Comparison of ENCODE assay signal across 1 cellular context in genomic region chr9:92669890-92670708, GRCh38.
A peak's percentile ranks its signal among the peaks of the same experiment; 100 is the strongest.
TF ChIP-seq lines count a peak whose summit lies in the region.

A gene with protein sequence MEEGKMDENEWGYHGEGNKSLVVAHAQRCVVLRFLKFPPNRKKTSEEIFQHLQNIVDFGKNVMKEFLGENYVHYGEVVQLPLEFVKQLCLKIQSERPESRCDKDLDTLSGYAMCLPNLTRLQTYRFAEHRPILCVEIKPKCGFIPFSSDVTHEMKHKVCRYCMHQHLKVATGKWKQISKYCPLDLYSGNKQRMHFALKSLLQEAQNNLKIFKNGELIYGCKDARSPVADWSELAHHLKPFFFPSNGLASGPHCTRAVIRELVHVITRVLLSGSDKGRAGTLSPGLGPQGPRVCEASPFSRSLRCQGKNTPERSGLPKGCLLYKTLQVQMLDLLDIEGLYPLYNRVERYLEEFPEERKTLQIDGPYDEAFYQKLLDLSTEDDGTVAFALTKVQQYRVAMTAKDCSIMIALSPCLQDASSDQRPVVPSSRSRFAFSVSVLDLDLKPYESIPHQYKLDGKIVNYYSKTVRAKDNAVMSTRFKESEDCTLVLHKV (minus strand): TSS chr9:92670131. CDS start chr9:92669988, 143 bp downstream.

TF ChIP-seq in HepG2, 621 proteins besides CTCF, POLR2A, EP300 and RAD21 (continued from another document and continues in another):
- TF ChIP-seq, protein P1, sequence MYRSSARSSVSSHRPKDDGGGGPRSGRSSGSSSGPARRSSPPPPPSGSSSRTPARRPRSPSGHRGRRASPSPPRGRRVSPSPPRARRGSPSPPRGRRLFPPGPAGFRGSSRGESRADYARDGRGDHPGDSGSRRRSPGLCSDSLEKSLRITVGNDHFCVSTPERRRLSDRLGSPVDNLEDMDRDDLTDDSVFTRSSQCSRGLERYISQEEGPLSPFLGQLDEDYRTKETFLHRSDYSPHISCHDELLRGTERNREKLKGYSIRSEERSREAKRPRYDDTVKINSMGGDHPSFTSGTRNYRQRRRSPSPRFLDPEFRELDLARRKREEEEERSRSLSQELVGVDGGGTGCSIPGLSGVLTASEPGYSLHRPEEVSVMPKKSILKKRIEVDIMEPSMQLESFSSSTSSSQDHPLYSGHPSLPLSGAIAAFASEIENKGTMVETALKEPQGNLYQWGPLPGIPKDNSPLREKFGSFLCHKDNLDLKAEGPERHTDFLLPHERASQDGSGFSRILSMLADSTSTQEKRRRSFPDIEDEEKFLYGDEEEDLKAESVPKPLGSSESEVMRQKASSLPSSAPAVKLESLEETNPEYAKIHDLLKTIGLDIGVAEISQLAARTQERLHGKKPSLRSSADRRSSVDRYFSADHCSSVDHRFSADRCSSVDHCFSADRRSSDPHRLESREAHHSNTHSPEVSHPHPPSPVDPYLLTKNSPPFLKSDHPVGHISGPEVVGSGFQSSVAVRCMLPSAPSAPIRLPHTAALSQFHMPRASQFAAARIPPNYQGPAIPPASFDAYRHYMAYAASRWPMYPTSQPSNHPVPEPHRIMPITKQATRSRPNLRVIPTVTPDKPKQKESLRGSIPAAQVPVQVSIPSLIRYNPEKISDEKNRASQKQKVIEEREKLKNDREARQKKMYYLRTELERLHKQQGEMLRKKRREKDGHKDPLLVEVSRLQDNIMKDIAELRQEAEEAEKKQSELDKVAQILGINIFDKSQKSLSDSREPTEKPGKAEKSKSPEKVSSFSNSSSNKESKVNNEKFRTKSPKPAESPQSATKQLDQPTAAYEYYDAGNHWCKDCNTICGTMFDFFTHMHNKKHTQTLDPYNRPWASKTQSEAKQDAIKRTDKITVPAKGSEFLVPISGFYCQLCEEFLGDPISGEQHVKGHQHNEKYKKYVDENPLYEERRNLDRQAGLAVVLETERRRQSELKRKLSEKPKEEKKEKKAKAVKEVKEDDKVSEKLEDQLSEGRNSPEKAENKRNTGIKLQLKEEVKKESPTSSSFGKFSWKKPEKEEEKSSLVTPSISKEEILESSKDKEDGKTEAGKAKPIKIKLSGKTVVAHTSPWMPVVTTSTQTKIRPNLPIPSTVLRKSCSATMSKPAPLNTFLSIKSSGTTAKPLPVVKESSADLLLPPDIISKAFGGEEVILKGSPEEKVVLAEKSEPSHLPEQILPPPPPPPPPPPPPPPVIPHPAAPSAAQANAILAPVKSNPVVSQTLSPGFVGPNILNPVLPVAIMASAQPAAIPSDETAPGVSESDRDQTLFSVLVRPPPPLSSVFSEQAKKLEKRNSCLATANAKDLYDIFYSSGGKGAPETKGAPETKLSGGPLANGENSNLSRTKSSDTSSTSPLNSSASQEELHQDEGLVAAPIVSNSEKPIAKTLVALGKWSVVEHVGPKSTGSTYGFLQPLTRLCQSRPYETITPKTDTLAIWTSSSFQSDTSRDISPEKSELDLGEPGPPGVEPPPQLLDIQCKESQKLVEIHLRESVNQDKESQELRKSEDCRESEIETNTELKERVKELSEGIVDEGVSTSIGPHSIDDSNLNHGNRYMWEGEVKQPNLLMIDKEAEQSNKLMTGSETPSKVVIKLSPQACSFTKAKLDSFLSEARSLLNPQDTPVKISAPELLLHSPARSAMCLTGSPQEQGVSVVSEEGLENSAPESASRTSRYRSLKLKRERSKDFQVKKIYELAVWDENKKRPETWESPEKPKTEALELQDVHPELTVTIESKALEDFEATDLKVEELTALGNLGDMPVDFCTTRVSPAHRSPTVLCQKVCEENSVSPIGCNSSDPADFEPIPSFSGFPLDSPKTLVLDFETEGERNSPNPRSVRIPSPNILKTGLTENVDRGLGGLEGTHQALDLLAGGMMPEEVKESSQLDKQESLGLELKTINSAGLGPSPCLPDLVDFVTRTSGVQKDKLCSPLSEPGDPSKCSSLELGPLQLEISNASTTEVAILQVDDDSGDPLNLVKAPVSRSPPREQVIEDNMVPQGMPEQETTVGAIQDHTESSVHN (CRISPR knock-in tag; IDR thresholded peaks at IDR 0.05): no peak
- TF ChIP-seq STAT6 (CRISPR knock-in tag; IDR thresholded peaks at IDR 0.05; ENCODE audit: borderline replicate concordance): no peak
- TF ChIP-seq GATAD2A (CRISPR knock-in tag; IDR thresholded peaks at IDR 0.05): peak; percentile 46
- TF ChIP-seq, protein P2, sequence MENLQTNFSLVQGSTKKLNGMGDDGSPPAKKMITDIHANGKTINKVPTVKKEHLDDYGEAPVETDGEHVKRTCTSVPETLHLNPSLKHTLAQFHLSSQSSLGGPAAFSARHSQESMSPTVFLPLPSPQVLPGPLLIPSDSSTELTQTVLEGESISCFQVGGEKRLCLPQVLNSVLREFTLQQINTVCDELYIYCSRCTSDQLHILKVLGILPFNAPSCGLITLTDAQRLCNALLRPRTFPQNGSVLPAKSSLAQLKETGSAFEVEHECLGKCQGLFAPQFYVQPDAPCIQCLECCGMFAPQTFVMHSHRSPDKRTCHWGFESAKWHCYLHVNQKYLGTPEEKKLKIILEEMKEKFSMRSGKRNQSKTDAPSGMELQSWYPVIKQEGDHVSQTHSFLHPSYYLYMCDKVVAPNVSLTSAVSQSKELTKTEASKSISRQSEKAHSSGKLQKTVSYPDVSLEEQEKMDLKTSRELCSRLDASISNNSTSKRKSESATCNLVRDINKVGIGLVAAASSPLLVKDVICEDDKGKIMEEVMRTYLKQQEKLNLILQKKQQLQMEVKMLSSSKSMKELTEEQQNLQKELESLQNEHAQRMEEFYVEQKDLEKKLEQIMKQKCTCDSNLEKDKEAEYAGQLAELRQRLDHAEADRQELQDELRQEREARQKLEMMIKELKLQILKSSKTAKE (CRISPR knock-in tag; IDR thresholded peaks at IDR 0.05; ENCODE audit: borderline replicate concordance): peak; percentile 37; the same call in 1 of the 2 replicates
- no peak for TF ChIP-seq ZNF3 (CRISPR knock-in tag; IDR thresholded peaks at IDR 0.05)
- peak; percentile 14; the same call in 1 of the 2 replicates for TF ChIP-seq HOMEZ (CRISPR knock-in tag; IDR thresholded peaks at IDR 0.05; ENCODE audit: low read depth)
- TF ChIP-seq ZNF20 (CRISPR knock-in tag; IDR thresholded peaks at IDR 0.05): no peak
- TF ChIP-seq, protein P3, sequence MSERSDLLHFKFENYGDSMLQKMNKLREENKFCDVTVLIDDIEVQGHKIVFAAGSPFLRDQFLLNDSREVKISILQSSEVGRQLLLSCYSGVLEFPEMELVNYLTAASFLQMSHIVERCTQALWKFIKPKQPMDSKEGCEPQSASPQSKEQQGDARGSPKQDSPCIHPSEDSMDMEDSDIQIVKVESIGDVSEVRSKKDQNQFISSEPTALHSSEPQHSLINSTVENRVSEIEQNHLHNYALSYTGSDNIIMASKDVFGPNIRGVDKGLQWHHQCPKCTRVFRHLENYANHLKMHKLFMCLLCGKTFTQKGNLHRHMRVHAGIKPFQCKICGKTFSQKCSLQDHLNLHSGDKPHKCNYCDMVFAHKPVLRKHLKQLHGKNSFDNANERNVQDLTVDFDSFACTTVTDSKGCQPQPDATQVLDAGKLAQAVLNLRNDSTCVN (CRISPR knock-in tag; IDR thresholded peaks at IDR 0.05; ENCODE audit: borderline replicate concordance): no peak; the same call in 1 of the 2 replicates
- no peak for TF ChIP-seq GTF2F1 (IDR thresholded peaks at IDR 0.05; ENCODE audit: low read length)
- TF ChIP-seq ZNF597 (CRISPR knock-in tag; IDR thresholded peaks at IDR 0.05): no peak
- TF ChIP-seq TRIM24 (CRISPR knock-in tag; IDR thresholded peaks at IDR 0.05): no peak
- no peak for TF ChIP-seq CENPX (CRISPR knock-in tag; IDR thresholded peaks at IDR 0.05)
- TF ChIP-seq, protein P4, sequence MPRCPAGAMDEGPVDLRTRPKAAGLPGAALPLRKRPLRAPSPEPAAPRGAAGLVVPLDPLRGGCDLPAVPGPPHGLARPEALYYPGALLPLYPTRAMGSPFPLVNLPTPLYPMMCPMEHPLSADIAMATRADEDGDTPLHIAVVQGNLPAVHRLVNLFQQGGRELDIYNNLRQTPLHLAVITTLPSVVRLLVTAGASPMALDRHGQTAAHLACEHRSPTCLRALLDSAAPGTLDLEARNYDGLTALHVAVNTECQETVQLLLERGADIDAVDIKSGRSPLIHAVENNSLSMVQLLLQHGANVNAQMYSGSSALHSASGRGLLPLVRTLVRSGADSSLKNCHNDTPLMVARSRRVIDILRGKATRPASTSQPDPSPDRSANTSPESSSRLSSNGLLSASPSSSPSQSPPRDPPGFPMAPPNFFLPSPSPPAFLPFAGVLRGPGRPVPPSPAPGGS (CRISPR knock-in tag; IDR thresholded peaks at IDR 0.05): peak; percentile 74; the same call in 1 of the 2 replicates
- TF ChIP-seq, protein P5, sequence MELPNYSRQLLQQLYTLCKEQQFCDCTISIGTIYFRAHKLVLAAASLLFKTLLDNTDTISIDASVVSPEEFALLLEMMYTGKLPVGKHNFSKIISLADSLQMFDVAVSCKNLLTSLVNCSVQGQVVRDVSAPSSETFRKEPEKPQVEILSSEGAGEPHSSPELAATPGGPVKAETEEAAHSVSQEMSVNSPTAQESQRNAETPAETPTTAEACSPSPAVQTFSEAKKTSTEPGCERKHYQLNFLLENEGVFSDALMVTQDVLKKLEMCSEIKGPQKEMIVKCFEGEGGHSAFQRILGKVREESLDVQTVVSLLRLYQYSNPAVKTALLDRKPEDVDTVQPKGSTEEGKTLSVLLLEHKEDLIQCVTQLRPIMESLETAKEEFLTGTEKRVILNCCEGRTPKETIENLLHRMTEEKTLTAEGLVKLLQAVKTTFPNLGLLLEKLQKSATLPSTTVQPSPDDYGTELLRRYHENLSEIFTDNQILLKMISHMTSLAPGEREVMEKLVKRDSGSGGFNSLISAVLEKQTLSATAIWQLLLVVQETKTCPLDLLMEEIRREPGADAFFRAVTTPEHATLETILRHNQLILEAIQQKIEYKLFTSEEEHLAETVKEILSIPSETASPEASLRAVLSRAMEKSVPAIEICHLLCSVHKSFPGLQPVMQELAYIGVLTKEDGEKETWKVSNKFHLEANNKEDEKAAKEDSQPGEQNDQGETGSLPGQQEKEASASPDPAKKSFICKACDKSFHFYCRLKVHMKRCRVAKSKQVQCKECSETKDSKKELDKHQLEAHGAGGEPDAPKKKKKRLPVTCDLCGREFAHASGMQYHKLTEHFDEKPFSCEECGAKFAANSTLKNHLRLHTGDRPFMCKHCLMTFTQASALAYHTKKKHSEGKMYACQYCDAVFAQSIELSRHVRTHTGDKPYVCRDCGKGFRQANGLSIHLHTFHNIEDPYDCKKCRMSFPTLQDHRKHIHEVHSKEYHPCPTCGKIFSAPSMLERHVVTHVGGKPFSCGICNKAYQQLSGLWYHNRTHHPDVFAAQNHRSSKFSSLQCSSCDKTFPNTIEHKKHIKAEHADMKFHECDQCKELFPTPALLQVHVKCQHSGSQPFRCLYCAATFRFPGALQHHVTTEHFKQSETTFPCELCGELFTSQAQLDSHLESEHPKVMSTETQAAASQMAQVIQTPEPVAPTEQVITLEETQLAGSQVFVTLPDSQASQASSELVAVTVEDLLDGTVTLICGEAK (IDR thresholded peaks at IDR 0.05): peak; percentile 93
- TF ChIP-seq, protein P5 (CRISPR knock-in tag; IDR thresholded peaks at IDR 0.05): peak; percentile 59; the same call in 1 of the 2 replicates
- peak; percentile 86; the same call in 1 of the 2 replicates for TF ChIP-seq YEATS2 (CRISPR knock-in tag; IDR thresholded peaks at IDR 0.05; ENCODE audit: borderline replicate concordance)
